In genomic region chr5:139068060-139068459, GRCh38 we compare ENCODE assay signal across 19 cellular contexts.
"Had no signal": no experiment of that assay in that cellular context is flagged by ENCODE, and none has a peak within 500 bp of the region (broad histone marks: within the 10 kb centered on the region; RNA-seq: fewer than 3 reads in every experiment).

No MANE protein-coding gene starts in this region.

- H3K27me3 Mint-ChIP-seq: activated B cell treated with CpG ODN at 0.5 μM for 24 hours; activated CD4-positive, alpha-beta T cell treated with anti-CD3 and anti-CD28 coated beads, Interleukin-2, amount 10 ng/mL, durations not matched to agents 7 days and 5 days had no signal

- ATAC-seq: activated CD8-positive, alpha-beta T cell treated with anti-CD3 and anti-CD28 coated beads, Interleukin-2, amount 10 ng/mL, durations not matched to agents 7 days and 5 days; gastrocnemius medialis; left lobe of liver; mucosa of descending colon; naive thymus-derived CD4-positive, alpha-beta T cell; right lobe of liver had no signal

- H3K27ac ChIP-seq: brain microvascular endothelial cell, gastrocnemius medialis, parathyroid adenoma, right lobe of liver had no signal

- H3K9ac ChIP-seq: parathyroid adenoma had no signal

- H3K36me3 ChIP-seq: brain microvascular endothelial cell, gastrocnemius medialis, right lobe of liver had no signal

- H3K9me3 Mint-ChIP-seq: activated B cell treated with CpG ODN at 0.5 μM for 24 hours had no signal

- H3K4me3 ChIP-seq: gastrocnemius medialis, mucosa of descending colon, right lobe of liver had no signal

- DNase-seq: activated B cell treated with CpG ODN at 0.5 μM for 24 hours; activated CD4-positive, alpha-beta T cell treated with anti-CD3 and anti-CD28 coated beads, Interleukin-2, amount 10 ng/mL, durations not matched to agents 7 days and 5 days; activated CD8-positive, alpha-beta T cell treated with anti-CD3 and anti-CD28 coated beads, Interleukin-2, amount 10 ng/mL, durations not matched to agents 7 days and 5 days; activated naive CD4-positive, alpha-beta T cell; aorta; brain microvascular endothelial cell; central memory CD4-positive, alpha-beta T cell; gastrocnemius medialis; head of caudate nucleus; mammary epithelial cell; mucosa of descending colon; naive thymus-derived CD4-positive, alpha-beta T cell; right lobe of liver; small intestine; stimulated activated CD4-positive, alpha-beta T cell treated with anti-CD3 and anti-CD28 coated beads, Interleukin-4, amount 100 ng/mL, for 1 hour; SW 1271; T-helper 9 cell had no signal

- H3K27ac Mint-ChIP-seq: activated B cell treated with CpG ODN at 0.5 μM for 24 hours; activated CD4-positive, alpha-beta T cell treated with anti-CD3 and anti-CD28 coated beads, Interleukin-2, amount 10 ng/mL, durations not matched to agents 7 days and 5 days; activated CD8-positive, alpha-beta T cell treated with anti-CD3 and anti-CD28 coated beads, Interleukin-2, amount 10 ng/mL, durations not matched to agents 7 days and 5 days; naive thymus-derived CD4-positive, alpha-beta T cell had no signal

- H3K27me3 ChIP-seq: brain microvascular endothelial cell, gastrocnemius medialis, right lobe of liver had no signal

- H3K79me2 ChIP-seq: parathyroid adenoma had no signal

- H3K4me3 Mint-ChIP-seq: activated B cell treated with CpG ODN at 0.5 μM for 24 hours; activated CD4-positive, alpha-beta T cell treated with anti-CD3 and anti-CD28 coated beads, Interleukin-2, amount 10 ng/mL, durations not matched to agents 7 days and 5 days; activated CD8-positive, alpha-beta T cell treated with anti-CD3 and anti-CD28 coated beads, Interleukin-2, amount 10 ng/mL, durations not matched to agents 7 days and 5 days had no signal
